ENCODE assay signal across 14 cellular contexts in genomic region chrX:141002568-141002967, GRCh38. TPM values are rescaled to one million over a fixed set of nuclear protein-coding genes. Genes with fewer than 3 reads are reported as not detected.
"Had no signal": no experiment of that assay in that cellular context is flagged by ENCODE, and none has a peak within 500 bp of the region (broad histone marks: within the 10 kb centered on the region; RNA-seq: fewer than 3 reads in every experiment).

A gene with protein sequence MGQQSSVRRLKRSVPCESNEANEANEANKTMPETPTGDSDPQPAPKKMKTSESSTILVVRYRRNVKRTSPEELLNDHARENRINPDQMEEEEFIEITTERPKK (plus strand): TSS chrX:141002594. CDS start chrX:141002694, 100 bp downstream.

RNA-seq across cellular contexts. Expression of the gene that starts here (rescaled TPM):
- total RNA-seq: activated CD4-positive, alpha-beta T cell treated with anti-CD3 and anti-CD28 coated beads for 36 hours; activated CD4-positive, alpha-beta T cell treated with anti-CD3 and anti-CD28 coated beads, Interleukin-2, amount 10 ng/mL, durations not matched to agents 7 days and 5 days; activated CD8-positive, alpha-beta T cell treated with anti-CD3 and anti-CD28 coated beads, Interleukin-2, amount 10 ng/mL, durations not matched to agents 7 days and 5 days; activated naive CD4-positive, alpha-beta T cell treated with anti-CD3 and anti-CD28 coated beads for 36 hours; activated naive CD4-positive, alpha-beta T cell treated with anti-CD3 and anti-CD28 coated beads, Interleukin-2, amount 50 U/mL, for 72 hours; activated T-helper 2 cell treated with anti-CD3 and anti-CD28 coated beads, Interferon-gamma antibody, Interleukin-2, Interleukin-4, amounts not matched to agents 10 μg/mL and 5 μg/mL and 100 μg/mL, durations not matched to agents 14 hours and 24 hours and 36 hours; adrenal gland; NCI-H460; Peyer's patch; SJSA1; T-cell; T-helper 17 cell; WTC11 had no signal
- polyA plus RNA-seq: adrenal gland, SK-N-SH had no signal
